21 cellular contexts compared by ENCODE assay signal in the genomic region with DNA sequence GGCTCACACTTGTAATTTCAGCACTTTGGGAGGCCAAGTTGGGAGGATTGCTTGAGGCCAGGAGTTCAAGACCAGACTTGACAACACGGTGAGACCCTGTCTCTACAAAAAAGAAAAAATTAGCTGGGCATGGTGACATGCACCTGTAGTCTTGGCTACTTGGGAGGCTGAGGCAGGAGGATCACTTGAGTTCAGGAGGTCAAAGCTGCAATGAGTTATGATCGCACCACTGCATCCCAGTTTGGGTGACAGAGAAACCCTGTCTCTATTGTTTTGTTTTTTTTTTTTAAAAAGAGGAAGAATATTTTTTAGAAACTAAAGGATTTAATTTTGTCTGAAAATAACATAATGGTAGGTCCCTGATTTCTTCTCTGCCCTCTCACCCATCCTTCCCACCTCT.
DNase-seq lines count a peak whose midpoint lies in the region; ATAC-seq, FAIRE-seq and TF ChIP-seq lines count a peak whose summit lies in the region.
"Had no signal": no experiment of that assay in that cellular context is flagged by ENCODE, and none has a peak within 500 bp of the region (broad histone marks: within the 10 kb centered on the region; RNA-seq: fewer than 3 reads in every experiment).

No MANE protein-coding gene starts in this region.

- no peak overlapping the region for H3K14ac ChIP-seq in mesenchymal stem cell (ENCODE audit: low read length in 2 of 2)

- H3K4me3 ChIP-seq in mesenchymal stem cell (ENCODE audit: insufficient read depth in 1 of 2, low read depth in 1 of 2, low read length in 2 of 2) (no peak overlapping the region), small intestine (ENCODE audit: low read depth in 1 of 2, low read length in 2 of 2) (no peak overlapping the region), gastroesophageal sphincter (no peak overlapping the region)
- H3K4me3 ChIP-seq: left ventricle myocardium inferior, mucosa of descending colon had no signal

- H4K8ac ChIP-seq in mesenchymal stem cell (ENCODE audit: low read length) = no peak overlapping the region

- H3K27ac ChIP-seq in mesenchymal stem cell (ENCODE audit: low read length, poor library complexity, severe bottlenecking) (no peak overlapping the region), small intestine (ENCODE audit: low read depth in 1 of 2, low read length in 1 of 2) (no peak overlapping the region), gastroesophageal sphincter (no peak overlapping the region)
- H3K27ac ChIP-seq: left ventricle myocardium inferior had no signal

- peak overlapping the region; percentile 26 for H3K9ac ChIP-seq in mesenchymal stem cell (ENCODE audit: low read length)

- H3K36me3 ChIP-seq in mesenchymal stem cell (ENCODE audit: control insufficient read depth in 1 of 2, insufficient read depth in 2 of 2, low read depth in 1 of 2, low read length in 2 of 2) = no peaks in the 10 kb centered on the region
- no peaks in the 10 kb centered on the region for H3K36me3 ChIP-seq in small intestine (ENCODE audit: control insufficient read depth in 2 of 2, insufficient read depth in 2 of 2, low read length in 2 of 2)
- no peaks in the 10 kb centered on the region for H3K36me3 ChIP-seq in gastroesophageal sphincter
- H3K36me3 ChIP-seq: left ventricle myocardium inferior had no signal

- TF ChIP-seq CTCF in gastroesophageal sphincter (IDR thresholded peaks at IDR 0.05) = no peak

- no peak overlapping the region for H3K18ac ChIP-seq in mesenchymal stem cell (ENCODE audit: low read depth in 1 of 2, low read length in 2 of 2)

- no peaks in the 10 kb centered on the region for H3K9me3 ChIP-seq in mesenchymal stem cell (ENCODE audit: control insufficient read depth, low read length)
- H3K9me3 ChIP-seq in small intestine (ENCODE audit: control insufficient read depth, low read depth) = no peaks in the 10 kb centered on the region
- no peaks in the 10 kb centered on the region for H3K9me3 ChIP-seq in gastroesophageal sphincter
- H3K9me3 ChIP-seq: left ventricle myocardium inferior, mucosa of descending colon had no signal

- no peak for TF ChIP-seq EP300 in gastroesophageal sphincter (IDR thresholded peaks at IDR 0.05)

- H3K4me1 ChIP-seq in mesenchymal stem cell (ENCODE audit: control insufficient read depth, insufficient read depth, low read depth, low read length) (peaks cover 2% of the 10 kb centered on the region), small intestine (ENCODE audit: control insufficient read depth in 2 of 2, insufficient read depth in 1 of 2, low read depth in 1 of 2, low read length in 1 of 2) (peaks cover 0 to 4% of the 10 kb centered on the region in 2 donors), gastroesophageal sphincter (no peaks in the 10 kb centered on the region)

- H2AK5ac ChIP-seq in mesenchymal stem cell (ENCODE audit: low read length, severe bottlenecking) = no peak overlapping the region

- no peak overlapping the region for H3K4me2 ChIP-seq in mesenchymal stem cell (ENCODE audit: low read length, poor library complexity, severe bottlenecking)

- no peak overlapping the region for H2BK12ac ChIP-seq in mesenchymal stem cell (ENCODE audit: low read length in 2 of 2)

- FAIRE-seq in GM12892 (lab: Jason Lieb, UNC) (peak; percentile 51), small intestine (lab: Jason Lieb, UNC) (no peak)
- FAIRE-seq: H54 had no signal

- ATAC-seq in GM21515 (IDR thresholded peaks at IDR 0.05; ENCODE audit: unreplicated experiment) = peak; percentile 24
- ATAC-seq in HG03558 (IDR thresholded peaks at IDR 0.05; ENCODE audit: extremely low read depth, unreplicated experiment) = peak; percentile 3
- no peak for ATAC-seq in gastroesophageal sphincter
- ATAC-seq: mucosa of descending colon had no signal

- no peaks in the 10 kb centered on the region for H3K79me1 ChIP-seq in mesenchymal stem cell (replicated peaks; ENCODE audit: low read length, poor library complexity, severe bottlenecking)

- DNase-seq in GM12892 (ENCODE audit: insufficient read length) (no peak), mesenchymal stem cell (no peak), small intestine (no peak), NOMO-1 treated with DMSO at 0.1 percent for 48 hours (lab: John Stamatoyannopoulos, UW; ENCODE audit: unreplicated experiment) (no peak), hepatic stellate cell (ENCODE audit: low spot score) (no peak)
- DNase-seq: activated CD4-positive, alpha-beta T cell treated with anti-CD3 and anti-CD28 coated beads, Interleukin-2, amount 10 ng/mL, durations not matched to agents 7 days and 5 days; activated CD8-positive, alpha-beta memory T cell treated with anti-CD3 and anti-CD28 coated beads, Interleukin-2, amount 50 U/mL, for 48 hours; activated naive CD4-positive, alpha-beta T cell; aorta; CD8-positive, alpha-beta memory T cell; DND-41; effector memory CD4-positive, alpha-beta T cell; left ventricle myocardium inferior; mucosa of descending colon; NCI-H1417 treated with DMSO at 0.1 percent for 48 hours; NCI-H2171; occipital lobe had no signal

- H3K23ac ChIP-seq in mesenchymal stem cell (ENCODE audit: low read length in 2 of 2) = no peak overlapping the region

- no peak overlapping the region for H3K4ac ChIP-seq in mesenchymal stem cell (ENCODE audit: low read depth in 1 of 2, low read length in 2 of 2)

- H2AFZ ChIP-seq in mesenchymal stem cell (ENCODE audit: low read depth, low read length) = no peak overlapping the region

- H2BK15ac ChIP-seq in mesenchymal stem cell (ENCODE audit: low read depth, poor library complexity, severe bottlenecking) = no peak overlapping the region

- 93% methylated on average over 2 of the region's 2 CpGs for WGBS in mesenchymal stem cell
- WGBS in small intestine, 3 donors = 79 to 91% (median 87%) methylated on average over 2 of the region's 2 CpGs
- 87 to 100% methylated on average over 1 to 2 of the region's 2 CpGs for WGBS in gastroesophageal sphincter (ENCODE audit: low coverage in 1 of 2), 2 donors

- no peak for TF ChIP-seq POLR2A in GM12892 (IDR thresholded peaks at IDR 0.05; ENCODE audit: low read depth, low read length)
- no peak for TF ChIP-seq POLR2A in gastroesophageal sphincter (IDR thresholded peaks at IDR 0.05)

- no peak overlapping the region for H2BK5ac ChIP-seq in mesenchymal stem cell (ENCODE audit: low read depth, low read length, poor library complexity, severe bottlenecking)

- H4K91ac ChIP-seq in mesenchymal stem cell (ENCODE audit: low read length) = no peak overlapping the region

- H2BK120ac ChIP-seq in mesenchymal stem cell (ENCODE audit: low read depth, low read length) = no peak overlapping the region

- H3K27me3 ChIP-seq in mesenchymal stem cell (ENCODE audit: control insufficient read depth in 1 of 2, insufficient read depth in 1 of 2, low read length in 2 of 2) (peaks cover 0 to 8% of the 10 kb centered on the region in 2 experiments), small intestine (ENCODE audit: control insufficient read depth in 2 of 2, insufficient read depth in 2 of 2, low read length in 2 of 2) (no peaks in the 10 kb centered on the region), gastroesophageal sphincter (no peaks in the 10 kb centered on the region)
